9 cellular contexts compared by ENCODE assay signal in genomic region chr15:67085237-67085817, GRCh38. TPM values are rescaled to one million over a fixed set of nuclear protein-coding genes. Genes with fewer than 3 reads are reported as not detected.
DNase-seq lines count a peak whose midpoint lies in the region; ATAC-seq and TF ChIP-seq lines count a peak whose summit lies in the region.
"Had no signal": no experiment of that assay in that cellular context is flagged by ENCODE, and none has a peak within 500 bp of the region (broad histone marks: within the 10 kb centered on the region; RNA-seq: fewer than 3 reads in every experiment).

No MANE protein-coding gene starts in this region.

- peak; percentile 84 for DNase-seq in activated CD4-positive, alpha-beta memory T cell treated with anti-CD3 and anti-CD28 coated beads for 36 hours
- DNase-seq in smooth muscle cell (lab: John Stamatoyannopoulos, UW; ENCODE audit: unreplicated experiment) (no peak), GOT3 (lab: John Stamatoyannopoulos, UW) (no peak), NCI-H510A (lab: John Stamatoyannopoulos, UW) (no peak), inferior parietal cortex (ENCODE audit: extremely low spot score) (no peak)
- DNase-seq in naive thymus-derived CD8-positive, alpha-beta T cell: no peak
- DNase-seq: NCI-H774 had no signal

- H3K79me2 ChIP-seq in smooth muscle cell (ENCODE audit: low read depth): peaks cover 87% of the 10 kb centered on the region

- 75% methylated on average over 3 of the region's 3 CpGs for WGBS in smooth muscle cell (ENCODE audit: low lambda C conversion rate)

- CTCF ChIA-PET in activated CD4-positive, alpha-beta memory T cell treated with anti-CD3 and anti-CD28 coated beads for 36 hours (lab: Charles Lee): interaction anchor here (0.7 to 5.8 kb wide), 5 partner anchors 17 to 218 kb away, joined by 3 to 69 read pairs (median 3); partner anchors contain the start of gene SMAD3

- peak overlapping the region; percentile 21 for H3K4me3 Mint-ChIP-seq in activated CD4-positive, alpha-beta memory T cell treated with anti-CD3 and anti-CD28 coated beads for 36 hours
- peak overlapping the region in 2 of 10 donors; percentile 63 for H3K4me3 Mint-ChIP-seq in naive thymus-derived CD8-positive, alpha-beta T cell

- intact Hi-C loops in activated CD4-positive, alpha-beta memory T cell treated with anti-CD3 and anti-CD28 coated beads for 36 hours (cut with micrococcal nuclease): loop anchor here (1.0 to 5.0 kb wide), 7 partner anchors 16 to 222 kb away; no protein-coding TSS in a partner anchor

- ATAC-seq in GM18870 (IDR thresholded peaks at IDR 0.05; ENCODE audit: unreplicated experiment) (peak; percentile 32), HG02885 (IDR thresholded peaks at IDR 0.05; ENCODE audit: poor library complexity, unreplicated experiment) (peak; percentile 35)
- ATAC-seq in naive thymus-derived CD8-positive, alpha-beta T cell: no peak

- POLR2A ChIA-PET in activated CD4-positive, alpha-beta memory T cell treated with anti-CD3 and anti-CD28 coated beads for 36 hours (lab: Charles Lee): interaction anchor here (0.5 to 6.9 kb wide), 18 partner anchors 10 to 215 kb away, joined by 3 to 117 read pairs (median 3); partner anchors contain the start of gene SMAD3
- POLR2A ChIA-PET in naive thymus-derived CD8-positive, alpha-beta T cell (lab: Charles Lee): interaction anchor here (2.3 kb wide), 1 partner anchor 17 kb away, joined by 8 read pairs; no protein-coding TSS in a partner anchor

- H3K27ac Mint-ChIP-seq in activated CD4-positive, alpha-beta memory T cell treated with anti-CD3 and anti-CD28 coated beads for 36 hours: peak overlapping the region; percentile 82
- peak overlapping the region in 2 of 10 donors; percentile 84 to 87 for H3K27ac Mint-ChIP-seq in naive thymus-derived CD8-positive, alpha-beta T cell

- H3K4me1 Mint-ChIP-seq in activated CD4-positive, alpha-beta memory T cell treated with anti-CD3 and anti-CD28 coated beads for 36 hours (ENCODE audit: low read depth): peaks cover 98% of the 10 kb centered on the region
- H3K4me1 Mint-ChIP-seq in naive thymus-derived CD8-positive, alpha-beta T cell: peaks cover 34 to 100% (median 73%) of the 10 kb centered on the region in 4 donors

- no peak for TF ChIP-seq CTCF in smooth muscle cell (IDR thresholded peaks at IDR 0.05; ENCODE audit: borderline replicate concordance, insufficient read depth, poor library complexity, severe bottlenecking)

- no peaks in the 10 kb centered on the region for H3K36me3 ChIP-seq in smooth muscle cell (ENCODE audit: low read depth)

- H3K4me1 ChIP-seq in smooth muscle cell (ENCODE audit: low read depth): peaks cover 74% of the 10 kb centered on the region

- peak overlapping the region; percentile 27 for H3K27ac ChIP-seq in smooth muscle cell (ENCODE audit: low read depth)

- H3K9me3 ChIP-seq in smooth muscle cell (replicated peaks; ENCODE audit: low read depth): no peaks in the 10 kb centered on the region

- peaks cover 18% of the 10 kb centered on the region for H3K36me3 Mint-ChIP-seq in activated CD4-positive, alpha-beta memory T cell treated with anti-CD3 and anti-CD28 coated beads for 36 hours
- H3K36me3 Mint-ChIP-seq in naive thymus-derived CD8-positive, alpha-beta T cell: peaks cover 0 to 2% (median 2%) of the 10 kb centered on the region in 3 donors

- peaks cover 34% of the 10 kb centered on the region for H3F3A ChIP-seq in smooth muscle cell (ENCODE audit: low read depth)

- H3K4me3 ChIP-seq in smooth muscle cell: no peak overlapping the region

- no peak overlapping the region for H3K9ac ChIP-seq in smooth muscle cell (ENCODE audit: low read depth)

- H3K9me3 Mint-ChIP-seq in activated CD4-positive, alpha-beta memory T cell treated with anti-CD3 and anti-CD28 coated beads for 36 hours: peaks cover 4% of the 10 kb centered on the region
- H3K9me3 Mint-ChIP-seq in naive thymus-derived CD8-positive, alpha-beta T cell: no peaks in the 10 kb centered on the region

- no peak overlapping the region for H2AFZ ChIP-seq in smooth muscle cell (ENCODE audit: low read depth)

- H3K27me3 ChIP-seq in smooth muscle cell (ENCODE audit: low read depth): no peaks in the 10 kb centered on the region

- peak overlapping the region; percentile 45 for H3K4me2 ChIP-seq in smooth muscle cell

- H4K20me1 ChIP-seq in smooth muscle cell (ENCODE audit: low read depth): peaks cover 98% of the 10 kb centered on the region

- H3K27me3 Mint-ChIP-seq in activated CD4-positive, alpha-beta memory T cell treated with anti-CD3 and anti-CD28 coated beads for 36 hours: no peaks in the 10 kb centered on the region
- peaks cover 0 to 11% (median 0%) of the 10 kb centered on the region in 5 donors for H3K27me3 Mint-ChIP-seq in naive thymus-derived CD8-positive, alpha-beta T cell

RNA-seq across cellular contexts. Expression of gene SMAD3, which starts 19.9 kb away (rescaled TPM):
- 10 to 100 TPM; 50.2 to 50.5 TPM for total RNA-seq in activated CD4-positive, alpha-beta memory T cell treated with anti-CD3 and anti-CD28 coated beads for 36 hours
- total RNA-seq in smooth muscle cell: 21.9 and 25.9 TPM in 2 replicates
- polyA plus RNA-seq in smooth muscle cell: 20.2 and 27.7 TPM in 2 replicates
- total RNA-seq in naive thymus-derived CD8-positive, alpha-beta T cell: 10 to 100 TPM; 53.1 to 55.4 TPM
- polyA plus RNA-seq in naive thymus-derived CD8-positive, alpha-beta T cell: 1 to 10 TPM in 2 of 3 donors, under 1 TPM in 1; 0.57 to 4.2 (median 1.7) TPM

Comparison
In these comparisons a context has a peak if more than half of its experiments do, and no peak if none do; other contexts are left out.
1. ATAC-seq: peak in GM18870 (single experiment) and HG02885 (single experiment); none in naive thymus-derived CD8-positive, alpha-beta T cell (0 of 2).